In genomic region chr2:174824098-174824497, GRCh38 we compare ENCODE assay signal across 20 cellular contexts. TPM values are rescaled to one million over a fixed set of nuclear protein-coding genes. Genes with fewer than 3 reads are reported as not detected.
"Had no signal": no experiment of that assay in that cellular context is flagged by ENCODE, and none has a peak within 500 bp of the region (broad histone marks: within the 10 kb centered on the region; RNA-seq: fewer than 3 reads in every experiment).

No MANE protein-coding gene starts in this region.

- H3K27ac ChIP-seq: coronary artery, esophagus muscularis mucosa, lower lobe of right lung, ovary, sigmoid colon, spleen had no signal

- H3K27me3 ChIP-seq: esophagus muscularis mucosa, ovary, sigmoid colon, spleen had no signal

- DNase-seq: activated CD4-positive, alpha-beta T cell treated with anti-CD3 and anti-CD28 coated beads for 48 hours; activated CD8-positive, alpha-beta T cell treated with anti-CD3 and anti-CD28 coated beads for 36 hours; activated effector memory CD4-positive, alpha-beta T cell treated with Interleukin-2 at 50 U/mL for 16 hours; activated T-cell treated with anti-CD3 and anti-CD28 coated beads, Interleukin-2, amount 50 U/mL, for 4 hours; amniotic stem cell; kidney glomerular epithelial cell; lower lobe of right lung; naive B cell; ovary; sigmoid colon; spleen; stimulated activated naive CD8-positive, alpha-beta T cell treated with anti-CD3 and anti-CD28 coated beads, Interleukin-15, amount 100 ng/mL, for 72 hours; T-helper 1 cell; T1000 had no signal

- H3K4me3 Mint-ChIP-seq: activated CD8-positive, alpha-beta T cell treated with anti-CD3 and anti-CD28 coated beads for 36 hours; activated T-cell treated with anti-CD3 and anti-CD28 coated beads, Interleukin-2, amount 50 U/mL, for 4 hours; central memory CD8-positive, alpha-beta T cell; naive B cell; stimulated activated naive CD8-positive, alpha-beta T cell treated with anti-CD3 and anti-CD28 coated beads, Interleukin-15, amount 100 ng/mL, for 72 hours; type B pancreatic cell had no signal

- ATAC-seq: activated CD8-positive, alpha-beta T cell treated with anti-CD3 and anti-CD28 coated beads for 36 hours; activated naive CD4-positive, alpha-beta T cell treated with anti-CD3 and anti-CD28 coated beads, Interleukin-2, amount 50 U/mL, for 72 hours; activated T-cell treated with anti-CD3 and anti-CD28 coated beads, Interleukin-2, amount 50 U/mL, for 4 hours; lower lobe of right lung; stimulated activated naive CD8-positive, alpha-beta T cell treated with anti-CD3 and anti-CD28 coated beads, Interleukin-15, amount 100 ng/mL, for 72 hours had no signal

- H3K4me3 ChIP-seq: coronary artery, esophagus muscularis mucosa, lower lobe of right lung, ovary, sigmoid colon, spleen had no signal

- H3K36me3 ChIP-seq: lower lobe of right lung, ovary, sigmoid colon had no signal

- H3K9me3 Mint-ChIP-seq: activated CD8-positive, alpha-beta T cell treated with anti-CD3 and anti-CD28 coated beads for 36 hours; activated naive CD4-positive, alpha-beta T cell treated with anti-CD3 and anti-CD28 coated beads, Interleukin-2, amount 50 U/mL, for 72 hours; activated T-cell treated with anti-CD3 and anti-CD28 coated beads, Interleukin-2, amount 50 U/mL, for 4 hours; central memory CD8-positive, alpha-beta T cell; stimulated activated naive CD8-positive, alpha-beta T cell treated with anti-CD3 and anti-CD28 coated beads, Interleukin-15, amount 100 ng/mL, for 72 hours had no signal

- H3K9me3 ChIP-seq: esophagus muscularis mucosa, lower lobe of right lung, sigmoid colon, spleen had no signal

- H3K36me3 Mint-ChIP-seq: activated naive CD4-positive, alpha-beta T cell treated with anti-CD3 and anti-CD28 coated beads, Interleukin-2, amount 50 U/mL, for 72 hours had no signal

- H3K4me1 Mint-ChIP-seq: central memory CD8-positive, alpha-beta T cell; naive B cell had no signal

- H3K27me3 Mint-ChIP-seq: activated CD8-positive, alpha-beta T cell treated with anti-CD3 and anti-CD28 coated beads for 36 hours; stimulated activated naive CD8-positive, alpha-beta T cell treated with anti-CD3 and anti-CD28 coated beads, Interleukin-15, amount 100 ng/mL, for 72 hours; type B pancreatic cell had no signal

- H3K27ac Mint-ChIP-seq: activated CD8-positive, alpha-beta T cell treated with anti-CD3 and anti-CD28 coated beads for 36 hours; activated naive CD4-positive, alpha-beta T cell treated with anti-CD3 and anti-CD28 coated beads, Interleukin-2, amount 50 U/mL, for 72 hours; naive B cell; type B pancreatic cell had no signal

RNA-seq across cellular contexts. Expression of gene CHRNA1, which starts 59.8 kb away (rescaled TPM):
- total RNA-seq: activated CD8-positive, alpha-beta T cell treated with anti-CD3 and anti-CD28 coated beads for 36 hours; activated naive CD4-positive, alpha-beta T cell treated with anti-CD3 and anti-CD28 coated beads, Interleukin-2, amount 50 U/mL, for 72 hours; activated T-cell treated with anti-CD3 and anti-CD28 coated beads, Interleukin-2, amount 50 U/mL, for 4 hours; esophagus muscularis mucosa; lower lobe of right lung; sigmoid colon; temporal lobe had no signal
